In genomic region chr3:156750191-156750873, GRCh38 we compare ENCODE assay signal across 10 cellular contexts.
DNase-seq lines count a peak whose midpoint lies in the region; ATAC-seq and TF ChIP-seq lines count a peak whose summit lies in the region.
"Had no signal": no experiment of that assay in that cellular context is flagged by ENCODE, and none has a peak within 500 bp of the region (broad histone marks: within the 10 kb centered on the region; RNA-seq: fewer than 3 reads in every experiment).

No MANE protein-coding gene starts in this region.

- peak overlapping the region; percentile 97 for H2BK5ac ChIP-seq in mesendoderm (ENCODE audit: low read length)

- peaks cover 0 to 12% (median 2%) of the 10 kb centered on the region in 3 donors for H3K27me3 Mint-ChIP-seq in CD14-positive monocyte (ENCODE audit: low read depth in 3 of 3)

- H4K8ac ChIP-seq in mesendoderm (ENCODE audit: low read depth, low read length), result no peak overlapping the region

- intact Hi-C loops in CD14-positive monocyte (cut with micrococcal nuclease), result no loop called here

- peak overlapping the region; percentile 57 for H3K9ac ChIP-seq in HUES6 (ENCODE audit: low read length)
- peak overlapping the region; percentile 41 for H3K9ac ChIP-seq in mesendoderm (ENCODE audit: low read length)

- no peaks in the 10 kb centered on the region for H3K36me3 Mint-ChIP-seq in CD14-positive monocyte

- H3K23ac ChIP-seq in mesendoderm (ENCODE audit: low read length), result peak overlapping the region; percentile 75

- H3K79me2 ChIP-seq in mesendoderm (ENCODE audit: control insufficient read depth, insufficient read depth, low read length), result no peaks in the 10 kb centered on the region

- H3K4me3 Mint-ChIP-seq in CD14-positive monocyte, result no peak overlapping the region
- H3K4me3 Mint-ChIP-seq: CD8-positive, alpha-beta memory T cell had no signal

- H3K36me3 ChIP-seq in HUES6 (ENCODE audit: control insufficient read depth, insufficient read depth, low read length) (no peaks in the 10 kb centered on the region), brain microvascular endothelial cell (replicated peaks) (no peaks in the 10 kb centered on the region), mesendoderm (ENCODE audit: control insufficient read depth, insufficient read depth, low read length) (no peaks in the 10 kb centered on the region)

- H3K56ac ChIP-seq in mesendoderm (ENCODE audit: low read length), result peak overlapping the region; percentile 84

- H3K27me3 ChIP-seq in HUES6 (ENCODE audit: control insufficient read depth, insufficient read depth, low read length), result no peaks in the 10 kb centered on the region
- no peaks in the 10 kb centered on the region for H3K27me3 ChIP-seq in brain microvascular endothelial cell (replicated peaks)
- H3K27me3 ChIP-seq in mesendoderm (ENCODE audit: insufficient read depth, low read length, poor library complexity), result no peaks in the 10 kb centered on the region

- peaks cover 6% of the 10 kb centered on the region for H3K4me1 Mint-ChIP-seq in CD14-positive monocyte
- H3K4me1 Mint-ChIP-seq: CD8-positive, alpha-beta memory T cell had no signal

- peaks cover 0 to 11% (median 0%) of the 10 kb centered on the region in 7 donors for H3K9me3 Mint-ChIP-seq in CD14-positive monocyte

- H3K9me3 ChIP-seq in HUES6 (ENCODE audit: control insufficient read depth, insufficient read depth, low read depth, low read length), result peaks cover 9% of the 10 kb centered on the region; the same call in 1 of the 2 replicates

- H3K79me1 ChIP-seq in mesendoderm (ENCODE audit: low read length), result no peaks in the 10 kb centered on the region

- no peak overlapping the region for H3K27ac Mint-ChIP-seq in CD14-positive monocyte
- H3K27ac Mint-ChIP-seq: CD8-positive, alpha-beta memory T cell had no signal

- no peak overlapping the region for H2BK15ac ChIP-seq in mesendoderm (replicated peaks; ENCODE audit: low read depth)

- TF ChIP-seq CTCF in brain microvascular endothelial cell (IDR thresholded peaks at IDR 0.05; ENCODE audit: low read depth, low read length, missing control alignments) (no peak), CD14-positive monocyte (IDR thresholded peaks at IDR 0.05) (no peak)

- WGBS in mesendoderm (ENCODE audit: extremely low coverage, insufficient coverage, low lambda C conversion rate), result no CpG with 5 or more reads among the region's 3 CpGs

- H3K27ac ChIP-seq in HUES6 (ENCODE audit: low read depth, low read length), result peak overlapping the region; percentile 58; the same call in 1 of the 2 replicates
- H3K27ac ChIP-seq in brain microvascular endothelial cell, result peak overlapping the region; percentile 88
- peak overlapping the region; percentile 93 for H3K27ac ChIP-seq in mesendoderm (ENCODE audit: low read depth, low read length)

- ATAC-seq in HG03097 (IDR thresholded peaks at IDR 0.05; ENCODE audit: low FRiP score, unreplicated experiment) (no peak), GM21515 (IDR thresholded peaks at IDR 0.05; ENCODE audit: unreplicated experiment) (no peak)

- H4K5ac ChIP-seq in mesendoderm (ENCODE audit: low read length), result peak overlapping the region; percentile 37

- H3K4me2 ChIP-seq in mesendoderm (ENCODE audit: low read length), result no peak overlapping the region

- peak; percentile 36 for DNase-seq in AG08395 (ENCODE audit: low spot score)
- DNase-seq in brain microvascular endothelial cell, result peak; percentile 25
- peak; percentile 73 for DNase-seq in mesendoderm
- DNase-seq in NCI-H128 (lab: John Stamatoyannopoulos, UW; ENCODE audit: unreplicated experiment), result no peak
- no peak for DNase-seq in CD14-positive monocyte (ENCODE audit: low spot score)
- DNase-seq: CD8-positive, alpha-beta memory T cell; SIG-M5 had no signal

- H2BK120ac ChIP-seq in mesendoderm (ENCODE audit: low read depth, low read length), result peak overlapping the region; percentile 70

- H3K4me3 ChIP-seq in HUES6 (ENCODE audit: low read depth, low read length) (peak overlapping the region; percentile 35), brain microvascular endothelial cell (ENCODE audit: low read depth, low read length) (no peak overlapping the region), mesendoderm (ENCODE audit: low read length) (no peak overlapping the region)

- H2AK5ac ChIP-seq in mesendoderm (ENCODE audit: low read length), result peak overlapping the region; percentile 90

- H3K4ac ChIP-seq in mesendoderm (ENCODE audit: low read depth, low read length), result peak overlapping the region; percentile 28

- H3K4me1 ChIP-seq in HUES6 (ENCODE audit: control insufficient read depth, insufficient read depth, low read length) (peaks cover 31% of the 10 kb centered on the region), mesendoderm (ENCODE audit: control insufficient read depth, low read depth, low read length) (peaks cover 10% of the 10 kb centered on the region)

- peak overlapping the region; percentile 68 for H3K18ac ChIP-seq in mesendoderm (ENCODE audit: low read length)

- in situ Hi-C loops in brain microvascular endothelial cell (cut with HindIII; ENCODE audit: low pct_ligation_motif_present, low sequenced_read_pairs), result no loop called here

Comparison
In these comparisons a context has a peak if more than half of its experiments do, and no peak if none do; other contexts are left out.
1. DNase-seq: peak in AG08395 (single experiment), brain microvascular endothelial cell (single experiment) and mesendoderm (single experiment); none in NCI-H128 (single experiment) and CD14-positive monocyte (single experiment).
2. Peak in every context shown above with its lines, with median percentiles within 50 percentile points of each other: H3K27ac ChIP-seq.